In the genomic region with DNA sequence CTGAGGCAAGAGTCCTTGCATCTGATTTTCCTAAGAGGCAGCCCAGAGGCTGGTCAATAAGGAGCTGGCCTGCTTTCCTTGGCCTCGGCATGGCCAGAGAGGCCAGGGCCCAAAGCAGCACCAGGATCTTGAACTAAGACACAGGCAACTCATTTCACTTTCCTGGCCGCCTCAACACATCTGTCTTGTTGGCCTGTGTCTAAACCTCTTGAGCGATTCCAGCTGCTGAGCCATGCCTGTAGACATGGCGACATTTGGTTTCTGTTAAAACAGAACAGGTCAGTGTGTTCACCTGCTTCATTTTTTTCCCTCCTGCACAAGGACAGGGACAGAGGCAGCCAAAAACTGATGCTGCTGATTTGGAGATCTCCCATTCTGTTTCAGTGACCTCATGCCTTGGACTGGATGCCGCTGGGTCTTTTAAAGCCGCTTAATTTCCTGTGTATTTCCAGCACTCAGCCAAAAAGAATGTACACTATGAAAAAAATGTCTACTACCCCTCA, we compare ENCODE assay signal across 11 cellular contexts.
A peak's percentile ranks its signal among the peaks of the same experiment; 100 is the strongest.
DNase-seq lines count a peak whose midpoint lies in the region; ATAC-seq and TF ChIP-seq lines count a peak whose summit lies in the region.
"Had no signal": no experiment of that assay in that cellular context is flagged by ENCODE, and none has a peak within 500 bp of the region (broad histone marks: within the 10 kb centered on the region; RNA-seq: fewer than 3 reads in every experiment).

No MANE protein-coding gene starts in this region.

- H3K36me3 ChIP-seq in ascending aorta, result no peaks in the 10 kb centered on the region
- no peaks in the 10 kb centered on the region for H3K36me3 ChIP-seq in gastroesophageal sphincter
- no peaks in the 10 kb centered on the region for H3K36me3 ChIP-seq in ovary
- no peaks in the 10 kb centered on the region for H3K36me3 ChIP-seq in aorta (ENCODE audit: control insufficient read depth in 1 of 2, insufficient read depth in 2 of 2, low read length in 1 of 2)
- H3K36me3 ChIP-seq in WERI-Rb-1, result no peaks in the 10 kb centered on the region

- no peaks in the 10 kb centered on the region for H3K9me3 ChIP-seq in ascending aorta
- H3K9me3 ChIP-seq in gastroesophageal sphincter, result no peaks in the 10 kb centered on the region
- no peaks in the 10 kb centered on the region for H3K9me3 ChIP-seq in ovary
- no peaks in the 10 kb centered on the region for H3K9me3 ChIP-seq in aorta (ENCODE audit: control insufficient read depth, low read length)
- no peaks in the 10 kb centered on the region for H3K9me3 ChIP-seq in WERI-Rb-1 (ENCODE audit: severe bottlenecking)

- intact Hi-C loops in ascending aorta (cut with DNase I), result no loop called here
- intact Hi-C loops in ovary (cut with DNase I), result no loop called here
- intact Hi-C loops in aorta (cut with DNase I), result no loop called here

- DNase-seq in ascending aorta (ENCODE audit: low spot score in 2 of 2) (peak in 1 of 2 donors; percentile 68), ovary (peak; percentile 59 to 79 (median 65)), aorta (peak in 1 of 2 donors; percentile 71), GM13976 (ENCODE audit: low spot score) (no peak), WERI-Rb-1 (no peak), NCI-H1417 treated with DMSO at 0.1 percent for 48 hours (lab: John Stamatoyannopoulos, UW) (no peak)
- DNase-seq: activated gamma-delta T cell; GF-D8; stimulated activated CD4-positive, alpha-beta T cell treated with anti-CD3 and anti-CD28 coated beads, Interleukin-4, amount 100 ng/mL, for 24 hours had no signal

- TF ChIP-seq EP300 in gastroesophageal sphincter (IDR thresholded peaks at IDR 0.05), result no peak
- no peak for TF ChIP-seq EP300 in ovary (IDR thresholded peaks at IDR 0.05)

- in situ Hi-C loops in GM13976 (cut with MboI; ENCODE audit: low sequenced_read_pairs, unreplicated experiment), result no loop called here

- H3K4me1 ChIP-seq in ascending aorta (no peaks in the 10 kb centered on the region), gastroesophageal sphincter (no peaks in the 10 kb centered on the region), ovary (ENCODE audit: insufficient read depth) (peaks cover 4% of the 10 kb centered on the region), aorta (ENCODE audit: control insufficient read depth in 1 of 2, insufficient read depth in 2 of 2, low read length in 2 of 2) (no peaks in the 10 kb centered on the region)

- peak overlapping the region; percentile 67 to 74 for H3K27ac ChIP-seq in ascending aorta
- H3K27ac ChIP-seq in gastroesophageal sphincter, result peak overlapping the region in 3 of 4 donors; percentile 66 to 74 (median 66)
- peak overlapping the region in 1 of 2 donors; percentile 1 for H3K27ac ChIP-seq in ovary
- peak overlapping the region in 1 of 2 donors; percentile 11 for H3K27ac ChIP-seq in aorta (ENCODE audit: low read depth in 1 of 2, low read length in 2 of 2)
- no peak overlapping the region for H3K27ac ChIP-seq in WERI-Rb-1

- no peak for TF ChIP-seq CTCF in ascending aorta (IDR thresholded peaks at IDR 0.05)
- no peak for TF ChIP-seq CTCF in gastroesophageal sphincter (IDR thresholded peaks at IDR 0.05)
- no peak for TF ChIP-seq CTCF in ovary (IDR thresholded peaks at IDR 0.05)
- TF ChIP-seq CTCF in GM13976 (IDR thresholded peaks at IDR 0.05; ENCODE audit: borderline replicate concordance, control extremely low read depth, extremely low read depth, insufficient read depth, missing control alignments), result no peak
- TF ChIP-seq CTCF in WERI-Rb-1 (IDR thresholded peaks at IDR 0.05; ENCODE audit: low read depth, low read length), result no peak

- ATAC-seq in gastroesophageal sphincter, result peak; percentile 86
- ATAC-seq in aorta (ENCODE audit: low FRiP score), result peak; percentile 84
- ATAC-seq: stimulated activated effector memory CD8-positive, alpha-beta T cell treated with anti-CD3 and anti-CD28 coated beads, Interleukin-12 subunit alpha, Interleukin-12 subunit beta, amount 100 ng/mL, for 72 hours had no signal

- peak overlapping the region in 1 of 2 donors; percentile 40 for H3K4me3 ChIP-seq in ascending aorta
- no peak overlapping the region for H3K4me3 ChIP-seq in gastroesophageal sphincter
- no peak overlapping the region for H3K4me3 ChIP-seq in ovary
- H3K4me3 ChIP-seq in aorta (ENCODE audit: low read length in 2 of 2), result no peak overlapping the region
- H3K4me3 ChIP-seq in WERI-Rb-1 (ENCODE audit: low read depth, low read length), result no peak overlapping the region

- TF ChIP-seq POLR2A in gastroesophageal sphincter (IDR thresholded peaks at IDR 0.05), result no peak
- TF ChIP-seq POLR2A in ovary (IDR thresholded peaks at IDR 0.05), result no peak

- H3K27me3 ChIP-seq in ascending aorta (no peaks in the 10 kb centered on the region), gastroesophageal sphincter (no peaks in the 10 kb centered on the region), ovary (no peaks in the 10 kb centered on the region), aorta (ENCODE audit: control insufficient read depth in 1 of 2, insufficient read depth in 2 of 2, low read length in 1 of 2) (no peaks in the 10 kb centered on the region), WERI-Rb-1 (ENCODE audit: insufficient read depth, low read depth, severe bottlenecking) (no peaks in the 10 kb centered on the region)

- 45 to 67% methylated on average over 5 to 6 of the region's 6 CpGs for WGBS in gastroesophageal sphincter (ENCODE audit: low coverage in 1 of 2), 2 donors
- WGBS in ovary, 3 donors, result 24 to 39% (median 33%) methylated on average over 6 of the region's 6 CpGs
- 41 to 68% methylated on average over 6 of the region's 6 CpGs for WGBS in aorta, 2 donors

Comparison
In these comparisons a context has a peak if more than half of its experiments do, and no peak if none do; other contexts are left out.
1. DNase-seq: peak in ovary (5 of 5); none in GM13976 (single experiment), WERI-Rb-1 (single experiment) and NCI-H1417 treated with DMSO at 0.1 percent for 48 hours (single experiment).